ENCODE assay signal across 8 cellular contexts in genomic region chr16:77807-78443, GRCh38.
DNase-seq lines count a peak whose midpoint lies in the region; ATAC-seq lines count a peak whose summit lies in the region.

Gene MPG, plus strand, starts transcription at chr16:78225. Its CDS starts 85 bp downstream, at chr16:78310.

- H3K4me3 Mint-ChIP-seq in effector memory CD8-positive, alpha-beta T cell = peak within 1 kb of the TSS; percentile 84 to 87
- peak within 1 kb of the TSS; percentile 89 for H3K4me3 Mint-ChIP-seq in memory B cell

- H3K36me3 Mint-ChIP-seq in effector memory CD8-positive, alpha-beta T cell (ENCODE audit: insufficient read depth) = peaks cover 7% of the 10 kb centered on the region
- H3K36me3 Mint-ChIP-seq in memory B cell = peaks cover 4% of the 10 kb centered on the region

- peaks cover 17 to 23% of the 10 kb centered on the region in 2 donors for H3K27me3 Mint-ChIP-seq in effector memory CD8-positive, alpha-beta T cell
- peaks cover 6% of the 10 kb centered on the region for H3K27me3 Mint-ChIP-seq in memory B cell

- H3K4me1 Mint-ChIP-seq in effector memory CD8-positive, alpha-beta T cell (ENCODE audit: low read depth in 2 of 2) = peaks cover 29 to 32% of the 10 kb centered on the region in 2 donors
- peaks cover 25% of the 10 kb centered on the region for H3K4me1 Mint-ChIP-seq in memory B cell

- ATAC-seq in GM18861 (IDR thresholded peaks at IDR 0.05; ENCODE audit: unreplicated experiment) (peak; percentile 62), HG03139 (IDR thresholded peaks at IDR 0.05; ENCODE audit: unreplicated experiment) (peak; percentile 62), memory B cell (ENCODE audit: low read depth) (peak; percentile 86)
- peak; percentile 82 for ATAC-seq in effector memory CD8-positive, alpha-beta T cell (replicated peaks)

- DNase-seq in ACHN (peak; percentile 87), NCI-H82 treated with DMSO at 0.1 percent for 48 hours (lab: John Stamatoyannopoulos, UW; ENCODE audit: unreplicated experiment) (peak; percentile 48), memory B cell (ENCODE audit: low spot score in 2 of 2) (peak; percentile 77 to 80)
- DNase-seq in activated CD8-positive, alpha-beta memory T cell treated with anti-CD3 and anti-CD28 coated beads for 24 hours = peak; percentile 94
- DNase-seq in effector memory CD8-positive, alpha-beta T cell = peak; percentile 69 to 77 (median 75)
- peak; percentile 59 for DNase-seq in stimulated activated CD8-positive, alpha-beta memory T cell treated with anti-CD3 and anti-CD28 coated beads, Interleukin-12 subunit alpha, Interleukin-12 subunit beta, amount 100 ng/mL, for 24 hours (ENCODE audit: extremely low read depth)

- in situ Hi-C loops in ACHN (cut with HindIII; ENCODE audit: low pct_ligation_motif_present, low pct_unique_long_range_greater_than_20kb, low sequenced_read_pairs) = no loop called here

- no peaks in the 10 kb centered on the region for H3K9me3 Mint-ChIP-seq in effector memory CD8-positive, alpha-beta T cell
- no peaks in the 10 kb centered on the region for H3K9me3 Mint-ChIP-seq in memory B cell

- peak within 1 kb of the TSS; percentile 82 to 88 for H3K27ac Mint-ChIP-seq in effector memory CD8-positive, alpha-beta T cell
- H3K27ac Mint-ChIP-seq in memory B cell = peak within 1 kb of the TSS; percentile 87

Comparison
In these comparisons a context has a peak if more than half of its experiments do, and no peak if none do; other contexts are left out.
1. Peak in every context shown above with its lines: DNase-seq and ATAC-seq.